Comparison of ENCODE assay signal across 11 cellular contexts in genomic region chr1:191582169-191582568, GRCh38.
DNase-seq lines count a peak whose midpoint lies in the region; ATAC-seq and TF ChIP-seq lines count a peak whose summit lies in the region.
"Had no signal": no experiment of that assay in that cellular context is flagged by ENCODE, and none has a peak within 500 bp of the region (broad histone marks: within the 10 kb centered on the region; RNA-seq: fewer than 3 reads in every experiment).

No MANE protein-coding gene starts in this region.

- H3K4me3 ChIP-seq in OCI-LY3 (ENCODE audit: low read length), result no peak overlapping the region
- H3K4me3 ChIP-seq: esophagus squamous epithelium, right atrium auricular region had no signal

- no peaks in the 10 kb centered on the region for H3K9me3 Mint-ChIP-seq in endothelial cell (ENCODE audit: unreplicated experiment)

- H3K4me3 Mint-ChIP-seq in endothelial cell (ENCODE audit: unreplicated experiment), result no peak overlapping the region

- no peaks in the 10 kb centered on the region for H4K20me1 ChIP-seq in OCI-LY3 (ENCODE audit: insufficient read depth, low read length)

- H3K27me3 Mint-ChIP-seq in endothelial cell (ENCODE audit: unreplicated experiment), result peaks cover 1% of the 10 kb centered on the region

- TF ChIP-seq CTCF in OCI-LY3 (IDR thresholded peaks at IDR 0.05; ENCODE audit: low read depth, low read length), result no peak
- no peak for TF ChIP-seq CTCF in endothelial cell (IDR thresholded peaks at IDR 0.05; ENCODE audit: unreplicated experiment)

- H3K79me2 ChIP-seq in OCI-LY3 (ENCODE audit: low read length), result no peaks in the 10 kb centered on the region

- H3K4me2 ChIP-seq in OCI-LY3 (ENCODE audit: low read length), result peak overlapping the region; percentile 5

- no peak overlapping the region for H2AFZ ChIP-seq in OCI-LY3 (ENCODE audit: low read depth, low read length)

- H3K27ac Mint-ChIP-seq in endothelial cell (ENCODE audit: unreplicated experiment), result no peak overlapping the region

- H3K4me1 ChIP-seq in OCI-LY3 (ENCODE audit: low read length), result peaks cover 13% of the 10 kb centered on the region
- H3K4me1 ChIP-seq: esophagus squamous epithelium, right atrium auricular region had no signal

- no peaks in the 10 kb centered on the region for H3K27me3 ChIP-seq in OCI-LY3 (ENCODE audit: low read depth, low read length)
- H3K27me3 ChIP-seq: esophagus squamous epithelium, right atrium auricular region had no signal

- no peaks in the 10 kb centered on the region for H3K9me3 ChIP-seq in OCI-LY3 (ENCODE audit: insufficient read depth, low read length)
- H3K9me3 ChIP-seq: esophagus squamous epithelium, right atrium auricular region had no signal

- no peaks in the 10 kb centered on the region for H3K36me3 ChIP-seq in OCI-LY3 (replicated peaks; ENCODE audit: low read depth, low read length)
- H3K36me3 ChIP-seq: esophagus squamous epithelium, right atrium auricular region had no signal

- H3K4me1 Mint-ChIP-seq in endothelial cell (ENCODE audit: unreplicated experiment), result no peaks in the 10 kb centered on the region

- DNase-seq in kidney tubule cell (ENCODE audit: low spot score), result no peak
- DNase-seq in endothelial cell (ENCODE audit: low spot score), result no peak
- DNase-seq in cerebellar cortex (ENCODE audit: low spot score), result no peak
- DNase-seq: esophagus squamous epithelium had no signal

- no peaks in the 10 kb centered on the region for H3K36me3 Mint-ChIP-seq in endothelial cell (ENCODE audit: low read depth, unreplicated experiment)

- H3K9ac ChIP-seq in OCI-LY3 (ENCODE audit: low read length), result no peak overlapping the region

- no peak overlapping the region for H3K27ac ChIP-seq in OCI-LY3 (ENCODE audit: low read length)
- H3K27ac ChIP-seq: esophagus squamous epithelium, right atrium auricular region had no signal

- ATAC-seq in GM18520 (IDR thresholded peaks at IDR 0.05; ENCODE audit: unreplicated experiment), result peak; percentile 73
- ATAC-seq in GM21619 (IDR thresholded peaks at IDR 0.05; ENCODE audit: unreplicated experiment), result peak; percentile 77
- peak; percentile 76 for ATAC-seq in HG03196 (IDR thresholded peaks at IDR 0.05; ENCODE audit: unreplicated experiment)
- no peak for ATAC-seq in GM21515 (IDR thresholded peaks at IDR 0.05; ENCODE audit: unreplicated experiment)
- ATAC-seq: HepG2 had no signal
